Comparison of ENCODE assay signal across 8 cellular contexts in genomic region chr17:60741031-60741430, GRCh38.
"Had no signal": no experiment of that assay in that cellular context is flagged by ENCODE, and none has a peak within 500 bp of the region (broad histone marks: within the 10 kb centered on the region; RNA-seq: fewer than 3 reads in every experiment).

No MANE protein-coding gene starts in this region.

- FAIRE-seq: H1, H54 had no signal

- ATAC-seq: GM23338 had no signal

- H3K27ac ChIP-seq: HL-60 had no signal

- H3K4me3 ChIP-seq: GM23338 had no signal

- H3K4me2 ChIP-seq: GM23338 had no signal

- H2AFZ ChIP-seq: GM23338 had no signal

- DNase-seq: H9, HCEC 1CT, Karpas-422, KG1 had no signal
